25 cellular contexts compared by ENCODE assay signal in genomic region chr15:68617777-68618176, GRCh38. TPM values are rescaled to one million over a fixed set of nuclear protein-coding genes. Genes with fewer than 3 reads are reported as not detected.
"Had no signal": no experiment of that assay in that cellular context is flagged by ENCODE, and none has a peak within 500 bp of the region (broad histone marks: within the 10 kb centered on the region; RNA-seq: fewer than 3 reads in every experiment).

No MANE protein-coding gene starts in this region.

- H3K27me3 Mint-ChIP-seq: activated naive CD4-positive, alpha-beta T cell treated with anti-CD3 and anti-CD28 coated beads, Interleukin-2, amount 50 U/mL, for 24 hours; activated naive CD8-positive, alpha-beta T cell treated with anti-CD3 and anti-CD28 coated beads, Interleukin-2, amount 50 U/mL, for 24 hours had no signal

- H3K27ac ChIP-seq: foreskin keratinocyte, left lung, tibial artery had no signal

- H3K4me1 Mint-ChIP-seq: activated CD4-positive, alpha-beta T cell treated with anti-CD3 and anti-CD28 coated beads for 36 hours; activated CD8-positive, alpha-beta memory T cell treated with anti-CD3 and anti-CD28 coated beads, Interleukin-2, amount 10 ng/mL, durations not matched to agents 7 days and 5 days; activated naive CD4-positive, alpha-beta T cell treated with anti-CD3 and anti-CD28 coated beads, Interleukin-2, amount 50 U/mL, for 24 hours; stimulated activated effector memory CD8-positive, alpha-beta T cell treated with anti-CD3 and anti-CD28 coated beads, Interleukin-12 subunit alpha, Interleukin-12 subunit beta, amount 100 ng/mL, for 72 hours had no signal

- DNase-seq: activated CD4-positive, alpha-beta T cell treated with anti-CD3 and anti-CD28 coated beads for 36 hours; activated CD4-positive, CD25-positive, alpha-beta regulatory T cell; activated CD8-positive, alpha-beta memory T cell treated with anti-CD3 and anti-CD28 coated beads, Interleukin-2, amount 10 ng/mL, durations not matched to agents 7 days and 5 days; activated CD8-positive, alpha-beta T cell treated with anti-CD3 and anti-CD28 coated beads, Interleukin-2, amount 10 ng/mL, durations not matched to agents 7 days and 5 days; activated naive CD8-positive, alpha-beta T cell treated with anti-CD3 and anti-CD28 coated beads, Interleukin-2, amount 50 U/mL, for 24 hours; activated T-cell treated with anti-CD3 and anti-CD28 coated beads, Interleukin-2, amount 50 U/mL, for 48 hours; endodermal cell; foreskin keratinocyte; kidney glomerular epithelial cell; left lung; mucosa of descending colon; stimulated activated CD4-positive, alpha-beta T cell treated with anti-CD3 and anti-CD28 coated beads, Interleukin-12 subunit alpha, Interleukin-12 subunit beta, amount 100 ng/mL, for 4 hours; stimulated activated CD4-positive, alpha-beta T cell treated with anti-CD3 and anti-CD28 coated beads, Interleukin-4, amount 100 ng/mL, for 24 hours; tibial artery had no signal

- H3K9me3 ChIP-seq: esophagus muscularis mucosa, left lung, mucosa of descending colon, ovary, tibial artery had no signal

- H3K4me3 ChIP-seq: esophagus muscularis mucosa, left lung, mucosa of descending colon, ovary, skin epidermis, tibial artery had no signal

- H3K36me3 Mint-ChIP-seq: activated CD8-positive, alpha-beta memory T cell treated with anti-CD3 and anti-CD28 coated beads, Interleukin-2, amount 10 ng/mL, durations not matched to agents 7 days and 5 days; activated naive CD4-positive, alpha-beta T cell treated with anti-CD3 and anti-CD28 coated beads, Interleukin-2, amount 50 U/mL, for 24 hours; natural killer cell treated with Interleukin-12 subunit alpha and Interleukin-12 subunit beta and Interleukin-15 and Interleukin-18, amount 100 ng/mL, for 72 hours; stimulated activated effector memory CD8-positive, alpha-beta T cell treated with anti-CD3 and anti-CD28 coated beads, Interleukin-12 subunit alpha, Interleukin-12 subunit beta, amount 100 ng/mL, for 72 hours had no signal

- H3K4me3 Mint-ChIP-seq: activated CD4-positive, alpha-beta T cell treated with anti-CD3 and anti-CD28 coated beads for 36 hours; activated CD8-positive, alpha-beta memory T cell treated with anti-CD3 and anti-CD28 coated beads, Interleukin-2, amount 10 ng/mL, durations not matched to agents 7 days and 5 days; activated CD8-positive, alpha-beta T cell treated with anti-CD3 and anti-CD28 coated beads, Interleukin-2, amount 10 ng/mL, durations not matched to agents 7 days and 5 days; activated naive CD4-positive, alpha-beta T cell treated with anti-CD3 and anti-CD28 coated beads, Interleukin-2, amount 50 U/mL, for 24 hours; activated naive CD8-positive, alpha-beta T cell treated with anti-CD3 and anti-CD28 coated beads, Interleukin-2, amount 50 U/mL, for 24 hours; endodermal cell; natural killer cell treated with Interleukin-12 subunit alpha and Interleukin-12 subunit beta and Interleukin-15 and Interleukin-18, amount 100 ng/mL, for 72 hours; stimulated activated effector memory CD8-positive, alpha-beta T cell treated with anti-CD3 and anti-CD28 coated beads, Interleukin-12 subunit alpha, Interleukin-12 subunit beta, amount 100 ng/mL, for 72 hours; stimulated activated naive CD8-positive, alpha-beta T cell treated with anti-CD3 and anti-CD28 coated beads, Interleukin-15, Interleukin-2, amounts not matched to agents 100 ng/mL and 50 ng/mL, for 24 hours had no signal

- H3K36me3 ChIP-seq: esophagus muscularis mucosa, left lung, ovary, tibial artery had no signal

- H3K4me1 ChIP-seq: foreskin keratinocyte had no signal

- H3K27me3 ChIP-seq: left lung, ovary, tibial artery had no signal

- H3K9me3 Mint-ChIP-seq: activated naive CD4-positive, alpha-beta T cell treated with anti-CD3 and anti-CD28 coated beads, Interleukin-2, amount 50 U/mL, for 24 hours; activated naive CD8-positive, alpha-beta T cell treated with anti-CD3 and anti-CD28 coated beads, Interleukin-2, amount 50 U/mL, for 24 hours; activated T-helper 2 cell treated with anti-CD3 and anti-CD28 coated beads, Interferon-gamma antibody, Interleukin-2, Interleukin-4, amounts not matched to agents 10 μg/mL and 5 μg/mL and 100 μg/mL, durations not matched to agents 14 hours and 24 hours and 36 hours; endodermal cell; natural killer cell treated with Interleukin-12 subunit alpha and Interleukin-12 subunit beta and Interleukin-15 and Interleukin-18, amount 100 ng/mL, for 72 hours; stimulated activated effector memory CD8-positive, alpha-beta T cell treated with anti-CD3 and anti-CD28 coated beads, Interleukin-12 subunit alpha, Interleukin-12 subunit beta, amount 100 ng/mL, for 72 hours; stimulated activated naive CD8-positive, alpha-beta T cell treated with anti-CD3 and anti-CD28 coated beads, Interleukin-15, Interleukin-2, amounts not matched to agents 100 ng/mL and 50 ng/mL, for 24 hours had no signal

- ATAC-seq: activated CD4-positive, alpha-beta T cell treated with anti-CD3 and anti-CD28 coated beads for 36 hours; activated CD8-positive, alpha-beta memory T cell treated with anti-CD3 and anti-CD28 coated beads, Interleukin-2, amount 10 ng/mL, durations not matched to agents 7 days and 5 days; activated CD8-positive, alpha-beta T cell treated with anti-CD3 and anti-CD28 coated beads, Interleukin-2, amount 10 ng/mL, durations not matched to agents 7 days and 5 days; activated naive CD8-positive, alpha-beta T cell treated with anti-CD3 and anti-CD28 coated beads, Interleukin-2, amount 50 U/mL, for 24 hours; foreskin keratinocyte; left lung; mucosa of descending colon; natural killer cell treated with Interleukin-12 subunit alpha and Interleukin-12 subunit beta and Interleukin-15 and Interleukin-18, amount 100 ng/mL, for 72 hours; sciatic nerve; stimulated activated effector memory CD8-positive, alpha-beta T cell treated with anti-CD3 and anti-CD28 coated beads, Interleukin-12 subunit alpha, Interleukin-12 subunit beta, amount 100 ng/mL, for 72 hours had no signal

- H3K27ac Mint-ChIP-seq: activated CD4-positive, alpha-beta T cell treated with anti-CD3 and anti-CD28 coated beads for 36 hours; activated CD8-positive, alpha-beta memory T cell treated with anti-CD3 and anti-CD28 coated beads, Interleukin-2, amount 10 ng/mL, durations not matched to agents 7 days and 5 days; activated CD8-positive, alpha-beta T cell treated with anti-CD3 and anti-CD28 coated beads, Interleukin-2, amount 10 ng/mL, durations not matched to agents 7 days and 5 days; activated naive CD4-positive, alpha-beta T cell treated with anti-CD3 and anti-CD28 coated beads, Interleukin-2, amount 50 U/mL, for 24 hours; activated naive CD8-positive, alpha-beta T cell treated with anti-CD3 and anti-CD28 coated beads, Interleukin-2, amount 50 U/mL, for 24 hours; activated T-helper 2 cell treated with anti-CD3 and anti-CD28 coated beads, Interferon-gamma antibody, Interleukin-2, Interleukin-4, amounts not matched to agents 10 μg/mL and 5 μg/mL and 100 μg/mL, durations not matched to agents 14 hours and 24 hours and 36 hours; endodermal cell; natural killer cell treated with Interleukin-12 subunit alpha and Interleukin-12 subunit beta and Interleukin-15 and Interleukin-18, amount 100 ng/mL, for 72 hours; progenitor cell of endocrine pancreas; stimulated activated effector memory CD8-positive, alpha-beta T cell treated with anti-CD3 and anti-CD28 coated beads, Interleukin-12 subunit alpha, Interleukin-12 subunit beta, amount 100 ng/mL, for 72 hours; stimulated activated naive CD8-positive, alpha-beta T cell treated with anti-CD3 and anti-CD28 coated beads, Interleukin-15, Interleukin-2, amounts not matched to agents 100 ng/mL and 50 ng/mL, for 24 hours had no signal

RNA-seq across cellular contexts. Expression of gene CORO2B, which starts 39.0 kb away (rescaled TPM):
- total RNA-seq: activated CD8-positive, alpha-beta memory T cell treated with anti-CD3 and anti-CD28 coated beads, Interleukin-2, amount 10 ng/mL, durations not matched to agents 7 days and 5 days; activated CD8-positive, alpha-beta T cell treated with anti-CD3 and anti-CD28 coated beads, Interleukin-2, amount 10 ng/mL, durations not matched to agents 7 days and 5 days; natural killer cell treated with Interleukin-12 subunit alpha and Interleukin-12 subunit beta and Interleukin-15 and Interleukin-18, amount 100 ng/mL, for 72 hours; T-helper 1 cell treated with Interleukin-12 subunit alpha and Interleukin-12 subunit beta and Interleukin-4 antibody, amounts not matched to agents 30 ng/mL and 1 ng/mL, for 36 hours had no signal
